14 cellular contexts compared by ENCODE assay signal in genomic region chr6:99879431-99879830, GRCh38.
DNase-seq lines count a peak whose midpoint lies in the region; ATAC-seq and TF ChIP-seq lines count a peak whose summit lies in the region.
"Had no signal": no experiment of that assay in that cellular context is flagged by ENCODE, and none has a peak within 500 bp of the region (broad histone marks: within the 10 kb centered on the region; RNA-seq: fewer than 3 reads in every experiment).

No MANE protein-coding gene starts in this region.

- H4K20me1 ChIP-seq in GM23338 (replicated peaks; ENCODE audit: insufficient read depth): no peaks in the 10 kb centered on the region
- H4K20me1 ChIP-seq: BLaER1 had no signal

- 0 out of 2 replicates have a peak, but pooled peaks cover 7% of the 10 kb centered on the region for H3K9me2 ChIP-seq in GM23338 (ENCODE audit: insufficient read depth)

- WGBS in trophoblast cell (ENCODE audit: extremely low coverage, insufficient coverage, insufficient read length): no CpG with 5 or more reads among the region's 3 CpGs
- 33% methylated on average over 3 of the region's 3 CpGs for WGBS in right lobe of liver (ENCODE audit: insufficient coverage, low coverage, low lambda C conversion rate, missing lambda C conversion rate)

- no peak for TF ChIP-seq POLR2A in right lobe of liver (IDR thresholded peaks at IDR 0.05)

- H2AFZ ChIP-seq in GM23338: peak overlapping the region; percentile 38; the same call in 1 of the 2 replicates
- no peak overlapping the region for H2AFZ ChIP-seq in trophoblast cell (ENCODE audit: insufficient read depth, low read length, poor library complexity)

- H3F3A ChIP-seq in GM23338 (replicated peaks; ENCODE audit: low read depth): no peaks in the 10 kb centered on the region

- H3K27me3 Mint-ChIP-seq in GM23338 (ENCODE audit: insufficient read depth, low read depth, poor library complexity): peaks cover 7% of the 10 kb centered on the region
- H3K27me3 Mint-ChIP-seq: IgD-negative memory B cell had no signal

- H3K9me3 ChIP-seq in trophoblast cell (ENCODE audit: insufficient read depth, low read depth, low read length): no peaks in the 10 kb centered on the region
- H3K9me3 ChIP-seq in right lobe of liver: no peaks in the 10 kb centered on the region
- H3K9me3 ChIP-seq: A549, BLaER1, HAP-1 had no signal

- no peaks in the 10 kb centered on the region for H3K9me3 Mint-ChIP-seq in GM23338
- H3K9me3 Mint-ChIP-seq: CD8-positive, alpha-beta memory T cell; IgD-negative memory B cell had no signal

- no peak overlapping the region for H3K18ac ChIP-seq in trophoblast cell (ENCODE audit: low read length)

- no peaks in the 10 kb centered on the region for H3K79me1 ChIP-seq in trophoblast cell (ENCODE audit: low read length)

- H4K91ac ChIP-seq in trophoblast cell (ENCODE audit: low read depth, low read length): no peak overlapping the region

- no peak overlapping the region for H4K8ac ChIP-seq in trophoblast cell (ENCODE audit: low read depth, low read length)

- H3K4me1 ChIP-seq in GM23338 (ENCODE audit: insufficient read depth): no peaks in the 10 kb centered on the region
- H3K4me1 ChIP-seq in trophoblast cell (ENCODE audit: control insufficient read depth in 1 of 2, insufficient read depth in 2 of 2, low read length in 2 of 2): no peaks in the 10 kb centered on the region
- no peaks in the 10 kb centered on the region for H3K4me1 ChIP-seq in right lobe of liver
- H3K4me1 ChIP-seq: A549, HAP-1 had no signal

- intact Hi-C loops in right lobe of liver (cut with DNase I): no loop called here

- H3K79me2 ChIP-seq in GM23338 (replicated peaks; ENCODE audit: insufficient read depth): no peaks in the 10 kb centered on the region
- H3K79me2 ChIP-seq in trophoblast cell (ENCODE audit: control insufficient read depth, insufficient read depth, low read length, poor library complexity): no peaks in the 10 kb centered on the region

- ATAC-seq in GM23338 (no peak), right lobe of liver (no peak)
- ATAC-seq: A549, GM12878 had no signal

- H3K4ac ChIP-seq in trophoblast cell (ENCODE audit: low read depth, low read length): no peak overlapping the region

- no peak overlapping the region for H3K27ac Mint-ChIP-seq in GM23338
- H3K27ac Mint-ChIP-seq: IgD-negative memory B cell had no signal

- no peak overlapping the region for H2BK12ac ChIP-seq in trophoblast cell (ENCODE audit: low read length)

- H2BK120ac ChIP-seq in trophoblast cell (ENCODE audit: insufficient read depth, low read length, poor library complexity): no peak overlapping the region

- no peak overlapping the region for H3K4me3 ChIP-seq in GM23338
- peak overlapping the region; percentile 39 for H3K4me3 ChIP-seq in trophoblast cell (ENCODE audit: low read depth, low read length)
- no peak overlapping the region for H3K4me3 ChIP-seq in right lobe of liver
- H3K4me3 ChIP-seq: A549, BLaER1, GM12878, HAP-1 had no signal

- H3K4me2 ChIP-seq in GM23338: no peak overlapping the region
- H3K4me2 ChIP-seq in trophoblast cell (ENCODE audit: low read length): no peak overlapping the region
- H3K4me2 ChIP-seq: A549, BLaER1 had no signal

- no peak overlapping the region for H3K27ac ChIP-seq in GM23338 (ENCODE audit: low read depth)
- no peak overlapping the region for H3K27ac ChIP-seq in trophoblast cell (ENCODE audit: low read depth, low read length)
- no peak overlapping the region for H3K27ac ChIP-seq in right lobe of liver
- H3K27ac ChIP-seq: A549, BLaER1 had no signal

- peak overlapping the region; percentile 79 for H3K23ac ChIP-seq in trophoblast cell (ENCODE audit: low read length)

- H3K4me1 Mint-ChIP-seq in GM23338: peaks cover 10% of the 10 kb centered on the region
- H3K4me1 Mint-ChIP-seq: IgD-negative memory B cell had no signal

- H3K14ac ChIP-seq in trophoblast cell (ENCODE audit: low read length): no peak overlapping the region

- H4K12ac ChIP-seq in trophoblast cell (ENCODE audit: low read depth, low read length): no peak overlapping the region

- no peak for TF ChIP-seq CTCF in GM23338 (conservative IDR thresholded peaks at IDR 0.05; ENCODE audit: low read depth in 2 of 2)
- no peak for TF ChIP-seq CTCF in right lobe of liver (IDR thresholded peaks at IDR 0.05)

- no peak overlapping the region for H2AK5ac ChIP-seq in trophoblast cell (ENCODE audit: low read length)

- DNase-seq in GM23338 (ENCODE audit: low spot score): no peak
- DNase-seq in NCI-H1694 (lab: John Stamatoyannopoulos, UW): peak; percentile 24
- peak; percentile 55 for DNase-seq in OCI-M1 (lab: John Stamatoyannopoulos, UW)
- DNase-seq in trophoblast cell: no peak
- DNase-seq in T-helper 2 cell: no peak
- no peak for DNase-seq in right lobe of liver
- no peak for DNase-seq in AML-193 (lab: John Stamatoyannopoulos, UW)
- DNase-seq: CD8-positive, alpha-beta memory T cell; DMS79 had no signal

- H3K27me3 ChIP-seq in GM23338 (ENCODE audit: insufficient read depth) (no peaks in the 10 kb centered on the region), trophoblast cell (ENCODE audit: insufficient read depth, low read length) (no peaks in the 10 kb centered on the region), right lobe of liver (no peaks in the 10 kb centered on the region)
- H3K27me3 ChIP-seq: BLaER1 had no signal

- H3K36me3 Mint-ChIP-seq in GM23338 (ENCODE audit: low read depth): no peaks in the 10 kb centered on the region
- H3K36me3 Mint-ChIP-seq: CD8-positive, alpha-beta memory T cell; IgD-negative memory B cell had no signal

- H2BK5ac ChIP-seq in trophoblast cell (ENCODE audit: low read depth, low read length, poor library complexity): no peak overlapping the region

- H3K9ac ChIP-seq in trophoblast cell (ENCODE audit: low read length): no peak overlapping the region
- H3K9ac ChIP-seq: BLaER1 had no signal

- no peak overlapping the region for H3K4me3 Mint-ChIP-seq in GM23338
- H3K4me3 Mint-ChIP-seq: CD8-positive, alpha-beta memory T cell; IgD-negative memory B cell had no signal

- H3K36me3 ChIP-seq in GM23338 (ENCODE audit: insufficient read depth) (no peaks in the 10 kb centered on the region), trophoblast cell (ENCODE audit: control insufficient read depth in 1 of 2, insufficient read depth in 2 of 2, low read length in 2 of 2) (no peaks in the 10 kb centered on the region), right lobe of liver (no peaks in the 10 kb centered on the region)
- H3K36me3 ChIP-seq: BLaER1, HAP-1 had no signal

TF ChIP-seq in GM23338, 12 proteins besides CTCF, POLR2A, EP300 and RAD21 (continues in another document):
- TF ChIP-seq ETS1 (IDR thresholded peaks at IDR 0.05): no peak
- no peak for TF ChIP-seq CREB1 (CRISPR knock-in tag; IDR thresholded peaks at IDR 0.05; ENCODE audit: low read depth)
- no peak for TF ChIP-seq EZH2phosphoT487 (IDR thresholded peaks at IDR 0.05; ENCODE audit: unreplicated experiment)
- TF ChIP-seq STAT1 (IDR thresholded peaks at IDR 0.05; ENCODE audit: unreplicated experiment): no peak

Comparison
In these comparisons a context has a peak if more than half of its experiments do, and no peak if none do; other contexts are left out.
1. DNase-seq: peak in NCI-H1694 (single experiment) and OCI-M1 (single experiment); none in GM23338 (single experiment), trophoblast cell (0 of 2), T-helper 2 cell (0 of 5), right lobe of liver (0 of 3) and AML-193 (0 of 2).